In genomic region chr21:34335316-34335715, GRCh38 we compare ENCODE assay signal across 22 cellular contexts. TPM values are rescaled to one million over a fixed set of nuclear protein-coding genes. Genes with fewer than 3 reads are reported as not detected.
DNase-seq lines count a peak whose midpoint lies in the region; TF ChIP-seq lines count a peak whose summit lies in the region.
"Had no signal": no experiment of that assay in that cellular context is flagged by ENCODE, and none has a peak within 500 bp of the region (broad histone marks: within the 10 kb centered on the region; RNA-seq: fewer than 3 reads in every experiment).

No MANE protein-coding gene starts in this region.

- H3K27me3 ChIP-seq in GM23248 (replicated peaks; ENCODE audit: insufficient read depth) (no peaks in the 10 kb centered on the region), stomach smooth muscle (ENCODE audit: control insufficient read depth in 1 of 2, insufficient read depth in 2 of 2, low read length in 2 of 2) (no peaks in the 10 kb centered on the region)
- H3K27me3 ChIP-seq: BLaER1, pancreas, SJCRH30 had no signal

- no peak overlapping the region for H3K4me2 ChIP-seq in GM23248 (ENCODE audit: unreplicated experiment)
- H3K4me2 ChIP-seq: BLaER1 had no signal

- no peak overlapping the region for H2AFZ ChIP-seq in GM23248

- H3F3A ChIP-seq in GM23248 (ENCODE audit: insufficient read depth): peaks cover 10% of the 10 kb centered on the region; the same call in 1 of the 2 replicates

- H3K9ac ChIP-seq in GM23248 (no peak overlapping the region), stomach smooth muscle (ENCODE audit: low read length in 2 of 2) (no peak overlapping the region)
- H3K9ac ChIP-seq: BLaER1 had no signal

- H3K9me2 ChIP-seq in GM23248 (ENCODE audit: insufficient read depth): no peaks in the 10 kb centered on the region

- no peak overlapping the region for H3K4me3 ChIP-seq in GM23248
- no peak overlapping the region for H3K4me3 ChIP-seq in stomach smooth muscle (ENCODE audit: low read length in 2 of 2)
- H3K4me3 ChIP-seq: BLaER1, pancreas, SJCRH30, skin epidermis had no signal

- CTCF ChIA-PET in HEK293T (lab: Yijun Ruan, JAX): no interaction called here

- no peak overlapping the region for H3K27ac ChIP-seq in GM23248
- H3K27ac ChIP-seq in stomach smooth muscle (ENCODE audit: low read length): peak overlapping the region; percentile 71
- H3K27ac ChIP-seq: BLaER1, pancreas, SJCRH30 had no signal

- POLR2A ChIA-PET in HEK293T (lab: Yijun Ruan, JAX): no interaction called here

- 2 to 4% methylated on average over 6 of the region's 6 CpGs for WGBS in GM23248 (ENCODE audit: low coverage in 1 of 2, low lambda C conversion rate in 2 of 2, missing lambda C conversion rate in 2 of 2), 2 experiments

- no peaks in the 10 kb centered on the region for H3K9me3 ChIP-seq in GM23248 (ENCODE audit: low read depth)
- no peaks in the 10 kb centered on the region for H3K9me3 ChIP-seq in stomach smooth muscle (ENCODE audit: control insufficient read depth in 2 of 2, low read length in 2 of 2)
- H3K9me3 ChIP-seq: BLaER1, pancreas, SJCRH30 had no signal

- in situ Hi-C loops in GM23248 (cut with MboI): no loop called here

- no peaks in the 10 kb centered on the region for H3K36me3 ChIP-seq in GM23248 (ENCODE audit: low read depth)
- H3K36me3 ChIP-seq in stomach smooth muscle (ENCODE audit: control insufficient read depth in 2 of 2, insufficient read depth in 2 of 2, low read length in 2 of 2): peaks cover 0 to 2% of the 10 kb centered on the region in 2 donors
- H3K36me3 ChIP-seq: BLaER1, pancreas, SJCRH30 had no signal

- peak; percentile 74 for DNase-seq in GM23248
- DNase-seq in NCI-H748 treated with DMSO at 0.1 percent for 48 hours (lab: John Stamatoyannopoulos, UW): peak; percentile 36
- peak; percentile 91 for DNase-seq in fibroblast of gingiva (ENCODE audit: low read depth)
- no peak for DNase-seq in pons (ENCODE audit: low spot score)
- no peak for DNase-seq in activated CD4-positive, CD25-positive, alpha-beta regulatory T cell treated with anti-CD3 and anti-CD28 coated beads, Interleukin-2, amount 50 U/mL, for 72 hours
- DNase-seq in HEK293T (ENCODE audit: extremely low spot score): no peak
- DNase-seq: activated gamma-delta T cell treated with Interleukin-2 at 50 U/mL for 16 hours; aorta; DMS53; H9; NCI-H1694; NCI-H510A; pancreas; SJCRH30; stimulated activated CD4-positive, alpha-beta T cell treated with anti-CD3 and anti-CD28 coated beads, Interleukin-4, amount 100 ng/mL, for 4 hours; stimulated activated CD8-positive, alpha-beta memory T cell treated with anti-CD3 and anti-CD28 coated beads, Interleukin-4, amount 100 ng/mL, for 48 hours; T1000 had no signal

- no peaks in the 10 kb centered on the region for H3K4me1 ChIP-seq in GM23248 (ENCODE audit: insufficient read depth)
- peaks cover 39% of the 10 kb centered on the region for H3K4me1 ChIP-seq in stomach smooth muscle (ENCODE audit: control insufficient read depth, insufficient read depth, low read length)
- H3K4me1 ChIP-seq: pancreas, SJCRH30 had no signal

- H3K79me2 ChIP-seq in GM23248 (ENCODE audit: insufficient read depth): no peaks in the 10 kb centered on the region

- H4K20me1 ChIP-seq in GM23248 (ENCODE audit: insufficient read depth): no peaks in the 10 kb centered on the region
- H4K20me1 ChIP-seq: BLaER1 had no signal

TF ChIP-seq in HEK293T, 16 proteins besides CTCF, POLR2A, EP300 and RAD21:
- TF ChIP-seq HDGF (IDR thresholded peaks at IDR 0.05; ENCODE audit: borderline replicate concordance) (no peak), BHLHE40 (IDR thresholded peaks at IDR 0.05; ENCODE audit: borderline replicate concordance) (no peak), FOXK2 (IDR thresholded peaks at IDR 0.05) (no peak), NFRKB (IDR thresholded peaks at IDR 0.05) (no peak), ARNT (IDR thresholded peaks at IDR 0.05) (no peak), SP1 (IDR thresholded peaks at IDR 0.05) (no peak), TARDBP (IDR thresholded peaks at IDR 0.05) (no peak), FOXM1 (IDR thresholded peaks at IDR 0.05; ENCODE audit: borderline replicate concordance) (no peak), SUZ12 (IDR thresholded peaks at IDR 0.05) (no peak), ZNF384 (IDR thresholded peaks at IDR 0.05) (no peak), FOXA1 (IDR thresholded peaks at IDR 0.05) (no peak), LEF1 (IDR thresholded peaks at IDR 0.05; ENCODE audit: borderline replicate concordance) (no peak), CTBP1 (IDR thresholded peaks at IDR 0.05; ENCODE audit: borderline replicate concordance) (no peak), ELF4 (IDR thresholded peaks at IDR 0.05) (no peak), L3MBTL2 (conservative IDR thresholded peaks at IDR 0.05) (no peak)
- TF ChIP-seq, protein P1, sequence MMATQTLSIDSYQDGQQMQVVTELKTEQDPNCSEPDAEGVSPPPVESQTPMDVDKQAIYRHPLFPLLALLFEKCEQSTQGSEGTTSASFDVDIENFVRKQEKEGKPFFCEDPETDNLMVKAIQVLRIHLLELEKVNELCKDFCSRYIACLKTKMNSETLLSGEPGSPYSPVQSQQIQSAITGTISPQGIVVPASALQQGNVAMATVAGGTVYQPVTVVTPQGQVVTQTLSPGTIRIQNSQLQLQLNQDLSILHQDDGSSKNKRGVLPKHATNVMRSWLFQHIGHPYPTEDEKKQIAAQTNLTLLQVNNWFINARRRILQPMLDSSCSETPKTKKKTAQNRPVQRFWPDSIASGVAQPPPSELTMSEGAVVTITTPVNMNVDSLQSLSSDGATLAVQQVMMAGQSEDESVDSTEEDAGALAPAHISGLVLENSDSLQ (IDR thresholded peaks at IDR 0.05): no peak

RNA-seq across cellular contexts. Expression of gene KCNE2, which starts 28.5 kb away (rescaled TPM):
- total RNA-seq in GM23248 (2014; rRNA removed; shearing (Covaris generic)): not detected in 2 replicates
- 0.23 and 0.33 TPM in 2 replicates for polyA plus RNA-seq in GM23248 (2016; fragmentation: Nextera tagmentation; extraction: Ambion mirVana)
- total RNA-seq: endothelial cell of umbilical vein, H9, left lobe of liver, pancreas had no signal
- polyA plus RNA-seq: endothelial cell of umbilical vein, pancreas had no signal

RNA-seq across cellular contexts. Expression of gene SMIM11, which starts 40.0 kb away (rescaled TPM):
- total RNA-seq in GM23248 (2014; rRNA removed; shearing (Covaris generic)): 15.5 and 18.3 TPM in 2 replicates
- polyA plus RNA-seq in GM23248 (2016; fragmentation: Nextera tagmentation; extraction: Ambion mirVana): 6.8 and 8.8 TPM in 2 replicates

Comparison
In these comparisons a context has a peak if more than half of its experiments do, and no peak if none do; other contexts are left out.
1. DNase-seq: peak in GM23248 (single experiment), NCI-H748 treated with DMSO at 0.1 percent for 48 hours (single experiment) and fibroblast of gingiva (single experiment); none in pons (single experiment), activated CD4-positive, CD25-positive, alpha-beta regulatory T cell treated with anti-CD3 and anti-CD28 coated beads, Interleukin-2, amount 50 U/mL, for 72 hours (single experiment) and HEK293T (single experiment).